In genomic region chr6:155241966-155242365, GRCh38 we compare ENCODE assay signal across 26 cellular contexts. TPM values are rescaled to one million over a fixed set of nuclear protein-coding genes. Genes with fewer than 3 reads are reported as not detected.
DNase-seq lines count a peak whose midpoint lies in the region; ATAC-seq and TF ChIP-seq lines count a peak whose summit lies in the region.
"Had no signal": no experiment of that assay in that cellular context is flagged by ENCODE, and none has a peak within 500 bp of the region (broad histone marks: within the 10 kb centered on the region; RNA-seq: fewer than 3 reads in every experiment).

No MANE protein-coding gene starts in this region.

- WGBS in esophagus muscularis mucosa, result 91% methylated on average over 8 of the region's 8 CpGs
- WGBS in heart left ventricle, 4 donors, result 76 to 87% (median 85%) methylated on average over 8 of the region's 8 CpGs

- no peak for ATAC-seq in Panc1
- no peak for ATAC-seq in activated T-helper 17 cell treated with anti-CD3 and anti-CD28 coated beads, Interleukin-2, amount 50 U/mL, for 72 hours (replicated peaks)
- no peak for ATAC-seq in HG03354 (IDR thresholded peaks at IDR 0.05; ENCODE audit: poor library complexity, severe bottlenecking, unreplicated experiment)
- no peak for ATAC-seq in heart left ventricle

- H3K27ac Mint-ChIP-seq in mesothelial cell of epicardium, result peak overlapping the region; percentile 0
- no peak overlapping the region for H3K27ac Mint-ChIP-seq in activated T-helper 17 cell treated with anti-CD3 and anti-CD28 coated beads, Interleukin-2, amount 50 U/mL, for 72 hours
- H3K27ac Mint-ChIP-seq: CD4-positive, CD25-positive, alpha-beta regulatory T cell had no signal

- in situ Hi-C loops in Panc1 (cut with HindIII; ENCODE audit: low pct_unique_long_range_greater_than_20kb, low sequenced_read_pairs), result no loop called here

- H3K27me3 Mint-ChIP-seq in mesothelial cell of epicardium (ENCODE audit: low read depth), result no peaks in the 10 kb centered on the region
- H3K27me3 Mint-ChIP-seq in activated T-helper 17 cell treated with anti-CD3 and anti-CD28 coated beads, Interleukin-2, amount 50 U/mL, for 72 hours, result peaks cover 3% of the 10 kb centered on the region

- no peak for TF ChIP-seq CTCF in Panc1 (IDR thresholded peaks at IDR 0.05)
- no peak for TF ChIP-seq CTCF in esophagus muscularis mucosa (IDR thresholded peaks at IDR 0.05)
- no peak for TF ChIP-seq CTCF in mesothelial cell of epicardium (IDR thresholded peaks at IDR 0.05; ENCODE audit: unreplicated experiment)
- no peak for TF ChIP-seq CTCF in heart left ventricle (IDR thresholded peaks at IDR 0.05)

- no peaks in the 10 kb centered on the region for H3K4me1 ChIP-seq in Panc1 (ENCODE audit: control insufficient read depth, insufficient read depth, low read length)
- peaks cover 0 to 63% (median 33%) of the 10 kb centered on the region in 4 donors for H3K4me1 ChIP-seq in esophagus muscularis mucosa
- H3K4me1 ChIP-seq in rectal smooth muscle tissue (ENCODE audit: control insufficient read depth, insufficient read depth, low read length), result peaks cover 4% of the 10 kb centered on the region
- no peaks in the 10 kb centered on the region for H3K4me1 ChIP-seq in heart left ventricle
- H3K4me1 ChIP-seq: BLaER1, HAP-1 had no signal

- H3K36me3 Mint-ChIP-seq in mesothelial cell of epicardium, result peaks cover 22% of the 10 kb centered on the region
- peaks cover 6% of the 10 kb centered on the region for H3K36me3 Mint-ChIP-seq in activated T-helper 17 cell treated with anti-CD3 and anti-CD28 coated beads, Interleukin-2, amount 50 U/mL, for 72 hours (ENCODE audit: low read depth)

- POLR2A ChIA-PET in Panc1 (lab: Charles Lee), result no interaction called here

- CTCF ChIA-PET in Panc1 (lab: Charles Lee), result no interaction called here

- no peaks in the 10 kb centered on the region; the same call in none of the 2 replicates for H3K36me3 ChIP-seq in Panc1 (ENCODE audit: control insufficient read depth, insufficient read depth, low read length)
- H3K36me3 ChIP-seq in esophagus muscularis mucosa, result no peaks in the 10 kb centered on the region
- no peaks in the 10 kb centered on the region for H3K36me3 ChIP-seq in rectal smooth muscle tissue (ENCODE audit: control insufficient read depth, insufficient read depth, low read length)
- peaks cover 0 to 6% (median 0%) of the 10 kb centered on the region in 9 donors for H3K36me3 ChIP-seq in heart left ventricle
- H3K36me3 ChIP-seq: HAP-1 had no signal

- BruUV-seq in Panc1 (replicated peaks; lab: Mats Ljungman, UMichigan), result no TSS peak

- DNase-seq in Panc1 (ENCODE audit: low read depth, low spot score) (no peak), esophagus muscularis mucosa (ENCODE audit: extremely low spot score) (no peak), mesothelial cell of epicardium (ENCODE audit: low spot score in 2 of 2, unreplicated experiment in 2 of 2) (no peak), heart left ventricle (no peak)
- DNase-seq in stimulated activated naive CD4-positive, alpha-beta T cell treated with Interleukin-2 at 50 U/mL for 16 hours (lab: John Stamatoyannopoulos, UW), result no peak
- DNase-seq: CD4-positive, CD25-positive, alpha-beta regulatory T cell; DMS153; DND-41; GOT3; NCI-H2029; NCI-H446 treated with DMSO at 0.1 percent for 48 hours; NCI-H526; PC-9; Right ventricle myocardium superior; RPMI8226 had no signal

- intact Hi-C loops in Panc1 (cut with micrococcal nuclease; ENCODE audit: unreplicated experiment) (no loop called here), esophagus muscularis mucosa (cut with DNase I) (no loop called here), heart left ventricle (cut with DNase I) (loop anchor here in 4 of 10 donors (5.0 to 10.0 kb wide), 4 partner anchors 65 to 567 kb away; no protein-coding TSS in a partner anchor)

- no peak for TF ChIP-seq EP300 in esophagus muscularis mucosa (IDR thresholded peaks at IDR 0.05)

- peaks cover 26% of the 10 kb centered on the region for H3K9me3 Mint-ChIP-seq in mesothelial cell of epicardium
- peaks cover 3% of the 10 kb centered on the region for H3K9me3 Mint-ChIP-seq in activated T-helper 17 cell treated with anti-CD3 and anti-CD28 coated beads, Interleukin-2, amount 50 U/mL, for 72 hours

- H3K4me3 ChIP-seq in Panc1 (ENCODE audit: low read depth in 2 of 2, low read length in 2 of 2) (no peak overlapping the region), esophagus muscularis mucosa (no peak overlapping the region), rectal smooth muscle tissue (ENCODE audit: low read length) (no peak overlapping the region), heart left ventricle (no peak overlapping the region)
- H3K4me3 ChIP-seq: BLaER1, HAP-1, K562, PC-9, SJSA1 had no signal

- peaks cover 22% of the 10 kb centered on the region for H3K4me1 Mint-ChIP-seq in mesothelial cell of epicardium
- H3K4me1 Mint-ChIP-seq in activated T-helper 17 cell treated with anti-CD3 and anti-CD28 coated beads, Interleukin-2, amount 50 U/mL, for 72 hours, result peaks cover 5% of the 10 kb centered on the region
- H3K4me1 Mint-ChIP-seq: CD4-positive, CD25-positive, alpha-beta regulatory T cell had no signal

- no peak overlapping the region for H3K4me3 Mint-ChIP-seq in mesothelial cell of epicardium
- no peak overlapping the region for H3K4me3 Mint-ChIP-seq in activated T-helper 17 cell treated with anti-CD3 and anti-CD28 coated beads, Interleukin-2, amount 50 U/mL, for 72 hours
- H3K4me3 Mint-ChIP-seq: CD4-positive, CD25-positive, alpha-beta regulatory T cell had no signal

- TF ChIP-seq POLR2A in esophagus muscularis mucosa (IDR thresholded peaks at IDR 0.05; ENCODE audit: low read depth) (no peak), heart left ventricle (IDR thresholded peaks at IDR 0.05) (no peak)

- H3K27ac ChIP-seq in Panc1 (ENCODE audit: low read length), result peak overlapping the region; percentile 55
- H3K27ac ChIP-seq in esophagus muscularis mucosa (replicated peaks in 1 of 4), result peak overlapping the region; percentile 48 to 84 (median 74)
- H3K27ac ChIP-seq in rectal smooth muscle tissue (ENCODE audit: low read depth, low read length), result peak overlapping the region; percentile 4
- H3K27ac ChIP-seq in heart left ventricle, result no peak overlapping the region
- H3K27ac ChIP-seq: BLaER1, PC-9, SJSA1 had no signal

- no peaks in the 10 kb centered on the region for H3K9me3 ChIP-seq in Panc1 (ENCODE audit: control insufficient read depth, insufficient read depth, low read depth, low read length)
- no peaks in the 10 kb centered on the region for H3K9me3 ChIP-seq in esophagus muscularis mucosa
- no peaks in the 10 kb centered on the region for H3K9me3 ChIP-seq in heart left ventricle

- H3K27me3 ChIP-seq in Panc1 (ENCODE audit: control insufficient read depth, insufficient read depth, low read length) (no peaks in the 10 kb centered on the region), esophagus muscularis mucosa (no peaks in the 10 kb centered on the region), rectal smooth muscle tissue (ENCODE audit: control insufficient read depth, insufficient read depth, low read length) (no peaks in the 10 kb centered on the region), heart left ventricle (no peaks in the 10 kb centered on the region)
- H3K27me3 ChIP-seq: BLaER1, SJSA1 had no signal

- no peak overlapping the region for H3K9ac ChIP-seq in rectal smooth muscle tissue (ENCODE audit: low read length)
- H3K9ac ChIP-seq: BLaER1 had no signal

RNA-seq across cellular contexts. Expression of gene CLDN20, which starts 21.8 kb away (rescaled TPM):
- total RNA-seq in Panc1 (2021; ENCODE audit: unreplicated experiment), result not detected
- 0.24 TPM for polyA plus RNA-seq in Panc1 (2012; ENCODE audit: insufficient read length)
- total RNA-seq in esophagus muscularis mucosa, result not detected
- total RNA-seq in mesothelial cell of epicardium, result not detected in 3 replicates
- not detected for total RNA-seq in activated T-helper 17 cell treated with anti-CD3 and anti-CD28 coated beads, Interleukin-2, amount 50 U/mL, for 72 hours
- total RNA-seq in heart left ventricle, result not detected
- polyA plus RNA-seq in heart left ventricle, result under 1 TPM in 1 of 2 donors, not detected in 1; 0.30 TPM
- total RNA-seq: CD4-positive, CD25-positive, alpha-beta regulatory T cell; HT1080; K562; LHCN-M2; MCF 10A; PC-9; Right ventricle myocardium superior; SJSA1 had no signal
- polyA plus RNA-seq: AG04450; CD4-positive, CD25-positive, alpha-beta regulatory T cell; K562 had no signal

Comparison
In these comparisons a context has a peak if more than half of its experiments do, and no peak if none do; other contexts are left out.
1. H3K27ac ChIP-seq: peak in Panc1 (single experiment), esophagus muscularis mucosa (4 of 4) and rectal smooth muscle tissue (single experiment); none in heart left ventricle (0 of 12).